8 cellular contexts compared by ENCODE assay signal in genomic region chr1:18957532-18958295, GRCh38. TPM values are rescaled to one million over a fixed set of nuclear protein-coding genes. Genes with fewer than 3 reads are reported as not detected.
A peak's percentile ranks its signal among the peaks of the same experiment; 100 is the strongest.
DNase-seq lines count a peak whose midpoint lies in the region; ATAC-seq, FAIRE-seq and TF ChIP-seq lines count a peak whose summit lies in the region.

No MANE protein-coding gene starts in this region.

- TF ChIP-seq POLR2A in gastroesophageal sphincter (IDR thresholded peaks at IDR 0.05): no peak

- ATAC-seq in gastroesophageal sphincter (no peak), HG02798 (IDR thresholded peaks at IDR 0.05; ENCODE audit: poor library complexity, unreplicated experiment) (no peak), HG02938 (IDR thresholded peaks at IDR 0.05; ENCODE audit: unreplicated experiment) (no peak)

- no peaks in the 10 kb centered on the region for H3K9me3 ChIP-seq in WERI-Rb-1 (ENCODE audit: severe bottlenecking)
- H3K9me3 ChIP-seq in gastroesophageal sphincter: no peaks in the 10 kb centered on the region

- TF ChIP-seq CTCF in WERI-Rb-1 (IDR thresholded peaks at IDR 0.05; ENCODE audit: low read depth, low read length): no peak
- TF ChIP-seq CTCF in gastroesophageal sphincter (IDR thresholded peaks at IDR 0.05): no peak
- TF ChIP-seq CTCF in retinal pigment epithelial cell (conservative IDR thresholded peaks at IDR 0.05; ENCODE audit: low read depth, low read length): no peak

- no peak for TF ChIP-seq EP300 in gastroesophageal sphincter (IDR thresholded peaks at IDR 0.05)

- peak; percentile 33 for FAIRE-seq in GM19239 (lab: Jason Lieb, UNC)

- H3K27me3 ChIP-seq in WERI-Rb-1 (ENCODE audit: insufficient read depth, low read depth, severe bottlenecking): no peaks in the 10 kb centered on the region
- no peaks in the 10 kb centered on the region for H3K27me3 ChIP-seq in gastroesophageal sphincter

- no peak for DNase-seq in GM19239 (ENCODE audit: insufficient read length, low spot score)
- DNase-seq in WERI-Rb-1: no peak
- no peak for DNase-seq in retinal pigment epithelial cell (ENCODE audit: low read depth)
- DNase-seq in Ammon's horn (ENCODE audit: low spot score): no peak
- DNase-seq in amygdala (lab: John Stamatoyannopoulos, UW): no peak

- H3K4me1 ChIP-seq in gastroesophageal sphincter: peaks cover 0 to 46% (median 19%) of the 10 kb centered on the region in 3 donors

- peak overlapping the region; percentile 73 for H3K4me3 ChIP-seq in WERI-Rb-1 (ENCODE audit: low read depth, low read length)
- H3K4me3 ChIP-seq in gastroesophageal sphincter: peak overlapping the region in 1 of 2 donors; percentile 90
- H3K4me3 ChIP-seq in retinal pigment epithelial cell (ENCODE audit: low read length): peak overlapping the region; percentile 68

- 70 to 75% methylated on average over 5 to 7 of the region's 17 CpGs for WGBS in gastroesophageal sphincter (ENCODE audit: low coverage in 1 of 2), 2 donors

- no peak overlapping the region for H3K27ac ChIP-seq in WERI-Rb-1
- peak overlapping the region in 3 of 4 donors; percentile 92 to 97 (median 92) for H3K27ac ChIP-seq in gastroesophageal sphincter

- H3K36me3 ChIP-seq in WERI-Rb-1 (no peaks in the 10 kb centered on the region), gastroesophageal sphincter (no peaks in the 10 kb centered on the region)

RNA-seq across cellular contexts. Expression of gene IFFO2, which starts 1.2 kb away (rescaled TPM):
- 10 to 100 TPM in 3 of 4 donors, 1 to 10 TPM in 1; 9.3 to 18.4 (median 12.7) TPM for total RNA-seq in gastroesophageal sphincter

RNA-seq across cellular contexts. Expression of gene ALDH4A1, which starts 55.4 kb away (rescaled TPM):
- total RNA-seq in gastroesophageal sphincter: 10 to 100 TPM; 19.9 to 24.8 (median 22.5) TPM
